ENCODE assay signal across 3 cellular contexts in the genomic region with DNA sequence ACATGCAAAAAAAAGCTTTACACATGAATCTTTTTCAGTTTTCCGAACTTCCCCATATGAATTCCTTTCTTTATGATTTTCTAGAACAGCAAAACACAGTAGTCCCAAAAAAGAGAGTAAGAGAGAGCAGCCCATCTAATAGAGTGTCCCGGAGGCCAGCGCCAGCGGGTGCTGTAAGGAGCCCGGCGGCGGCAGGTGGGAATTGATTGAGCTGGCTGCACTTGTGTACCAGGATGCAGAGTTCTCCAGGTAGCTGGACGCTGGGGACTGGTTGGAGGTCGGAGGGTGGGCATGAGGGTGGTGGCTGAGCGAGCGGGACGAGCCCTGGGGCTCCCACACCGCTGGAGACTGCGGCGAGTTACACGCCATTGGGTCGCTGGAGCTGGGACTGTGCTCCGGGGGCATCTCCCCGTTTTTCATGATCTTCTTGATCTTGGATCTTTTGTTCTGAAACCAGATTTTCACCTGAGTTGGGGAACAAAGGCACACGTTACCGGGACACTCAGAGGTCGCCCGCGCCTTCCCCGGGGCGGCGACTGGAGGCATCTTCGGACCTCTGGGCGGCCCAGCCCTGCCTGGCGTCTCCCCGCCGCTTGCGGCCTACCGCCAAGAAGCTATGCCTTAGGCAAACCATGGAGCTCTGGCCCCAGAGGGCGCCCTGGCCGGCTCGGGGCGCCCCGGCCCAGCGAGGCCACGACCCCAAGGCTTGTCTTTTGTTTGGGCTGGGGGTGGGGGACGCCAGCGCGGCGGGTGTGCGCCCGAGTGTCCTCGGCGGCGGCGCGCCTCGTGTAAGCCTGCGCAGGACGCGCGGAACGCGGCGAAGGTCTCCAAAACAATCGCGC.
TF ChIP-seq lines count a peak whose summit lies in the region.

No MANE protein-coding gene starts in this region.

TF ChIP-seq in endothelial cell of umbilical vein, 7 proteins besides CTCF, POLR2A, EP300 and RAD21:
- TF ChIP-seq EZH2 (IDR thresholded peaks at IDR 0.05; ENCODE audit: borderline replicate concordance, low read depth, low read length, severe bottlenecking), result peak; percentile 93
- no peak for TF ChIP-seq FOS (IDR thresholded peaks at IDR 0.05; ENCODE audit: borderline replicate concordance, insufficient read depth, low read length)

TF ChIP-seq in neural cell, 6 proteins besides CTCF, POLR2A, EP300 and RAD21:
- TF ChIP-seq, protein P1, sequence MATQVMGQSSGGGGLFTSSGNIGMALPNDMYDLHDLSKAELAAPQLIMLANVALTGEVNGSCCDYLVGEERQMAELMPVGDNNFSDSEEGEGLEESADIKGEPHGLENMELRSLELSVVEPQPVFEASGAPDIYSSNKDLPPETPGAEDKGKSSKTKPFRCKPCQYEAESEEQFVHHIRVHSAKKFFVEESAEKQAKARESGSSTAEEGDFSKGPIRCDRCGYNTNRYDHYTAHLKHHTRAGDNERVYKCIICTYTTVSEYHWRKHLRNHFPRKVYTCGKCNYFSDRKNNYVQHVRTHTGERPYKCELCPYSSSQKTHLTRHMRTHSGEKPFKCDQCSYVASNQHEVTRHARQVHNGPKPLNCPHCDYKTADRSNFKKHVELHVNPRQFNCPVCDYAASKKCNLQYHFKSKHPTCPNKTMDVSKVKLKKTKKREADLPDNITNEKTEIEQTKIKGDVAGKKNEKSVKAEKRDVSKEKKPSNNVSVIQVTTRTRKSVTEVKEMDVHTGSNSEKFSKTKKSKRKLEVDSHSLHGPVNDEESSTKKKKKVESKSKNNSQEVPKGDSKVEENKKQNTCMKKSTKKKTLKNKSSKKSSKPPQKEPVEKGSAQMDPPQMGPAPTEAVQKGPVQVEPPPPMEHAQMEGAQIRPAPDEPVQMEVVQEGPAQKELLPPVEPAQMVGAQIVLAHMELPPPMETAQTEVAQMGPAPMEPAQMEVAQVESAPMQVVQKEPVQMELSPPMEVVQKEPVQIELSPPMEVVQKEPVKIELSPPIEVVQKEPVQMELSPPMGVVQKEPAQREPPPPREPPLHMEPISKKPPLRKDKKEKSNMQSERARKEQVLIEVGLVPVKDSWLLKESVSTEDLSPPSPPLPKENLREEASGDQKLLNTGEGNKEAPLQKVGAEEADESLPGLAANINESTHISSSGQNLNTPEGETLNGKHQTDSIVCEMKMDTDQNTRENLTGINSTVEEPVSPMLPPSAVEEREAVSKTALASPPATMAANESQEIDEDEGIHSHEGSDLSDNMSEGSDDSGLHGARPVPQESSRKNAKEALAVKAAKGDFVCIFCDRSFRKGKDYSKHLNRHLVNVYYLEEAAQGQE (IDR thresholded peaks at IDR 0.05; ENCODE audit: borderline replicate concordance), result no peak
- TF ChIP-seq POLR2AphosphoS5 (IDR thresholded peaks at IDR 0.05), result no peak
- TF ChIP-seq SMC3 (conservative IDR thresholded peaks at IDR 0.05; ENCODE audit: poor library complexity), result no peak
- TF ChIP-seq TAF1 (IDR thresholded peaks at IDR 0.05; ENCODE audit: low read depth), result peak; percentile 33
TF ChIP-seq in neural cell: peak in this region for 1.

TF ChIP-seq in SK-N-SH, 30 proteins besides CTCF, POLR2A, EP300 and RAD21:
- no peak for TF ChIP-seq FOXM1 (IDR thresholded peaks at IDR 0.05; ENCODE audit: low read depth)
- TF ChIP-seq, protein P2, sequence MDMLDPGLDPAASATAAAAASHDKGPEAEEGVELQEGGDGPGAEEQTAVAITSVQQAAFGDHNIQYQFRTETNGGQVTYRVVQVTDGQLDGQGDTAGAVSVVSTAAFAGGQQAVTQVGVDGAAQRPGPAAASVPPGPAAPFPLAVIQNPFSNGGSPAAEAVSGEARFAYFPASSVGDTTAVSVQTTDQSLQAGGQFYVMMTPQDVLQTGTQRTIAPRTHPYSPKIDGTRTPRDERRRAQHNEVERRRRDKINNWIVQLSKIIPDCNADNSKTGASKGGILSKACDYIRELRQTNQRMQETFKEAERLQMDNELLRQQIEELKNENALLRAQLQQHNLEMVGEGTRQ (IDR thresholded peaks at IDR 0.05; ENCODE audit: borderline replicate concordance, low read depth, low read length), result no peak
